Comparison of ENCODE assay signal across 13 cellular contexts in genomic region chr6:1832844-1833787, GRCh38.
A peak's percentile ranks its signal among the peaks of the same experiment; 100 is the strongest.
DNase-seq lines count a peak whose midpoint lies in the region; ATAC-seq, FAIRE-seq and TF ChIP-seq lines count a peak whose summit lies in the region.
"Had no signal": no experiment of that assay in that cellular context is flagged by ENCODE, and none has a peak within 500 bp of the region (broad histone marks: within the 10 kb centered on the region; RNA-seq: fewer than 3 reads in every experiment).

No MANE protein-coding gene starts in this region.

- no peaks in the 10 kb centered on the region for H3K9me2 ChIP-seq in Loucy (replicated peaks; ENCODE audit: low read depth, low read length)

- no peak overlapping the region for H3K4me3 ChIP-seq in Loucy (ENCODE audit: low read length, poor library complexity, severe bottlenecking)
- no peak overlapping the region for H3K4me3 ChIP-seq in astrocyte (ENCODE audit: insufficient read depth, low read depth, low read length)
- H3K4me3 ChIP-seq in kidney (ENCODE audit: low read length in 2 of 2): peak overlapping the region; percentile 17 to 43
- H3K4me3 ChIP-seq in thyroid gland (replicated peaks in 1 of 3): no peak overlapping the region
- H3K4me3 ChIP-seq in CD8-positive, alpha-beta memory T cell (ENCODE audit: low read length): no peak overlapping the region
- H3K4me3 ChIP-seq: K562, sigmoid colon had no signal

- 21 to 29% methylated on average over 16 of the region's 16 CpGs for WGBS in thyroid gland, 2 donors

- peaks cover 7% of the 10 kb centered on the region; the same call in 1 of the 2 replicates for H3K9me3 ChIP-seq in Loucy (ENCODE audit: insufficient read depth, low read depth, low read length)
- H3K9me3 ChIP-seq in astrocyte (ENCODE audit: insufficient read depth, low read depth, low read length): no peaks in the 10 kb centered on the region
- peaks cover 4 to 6% of the 10 kb centered on the region in 2 donors for H3K9me3 ChIP-seq in kidney (ENCODE audit: control insufficient read depth in 1 of 2, low read length in 2 of 2)
- no peaks in the 10 kb centered on the region for H3K9me3 ChIP-seq in thyroid gland
- H3K9me3 ChIP-seq in CD8-positive, alpha-beta memory T cell (ENCODE audit: low read length): no peaks in the 10 kb centered on the region

- CTCF ChIA-PET in activated CD4-positive, alpha-beta T cell treated with anti-CD3 and anti-CD28 coated beads, Interleukin-2, amount 10 ng/mL, durations not matched to agents 7 days and 5 days (lab: Charles Lee): no interaction called here
- CTCF ChIA-PET in CD8-positive, alpha-beta memory T cell (lab: Charles Lee): no interaction called here

- peaks cover 4% of the 10 kb centered on the region; the same call in 1 of the 2 replicates for H3K36me3 ChIP-seq in Loucy (ENCODE audit: insufficient read depth, low read length)
- no peaks in the 10 kb centered on the region for H3K36me3 ChIP-seq in astrocyte (ENCODE audit: insufficient read depth, low read length)
- no peaks in the 10 kb centered on the region for H3K36me3 ChIP-seq in kidney (ENCODE audit: control insufficient read depth in 1 of 2, insufficient read depth in 2 of 2, low read length in 2 of 2)
- H3K36me3 ChIP-seq in thyroid gland: no peaks in the 10 kb centered on the region
- H3K36me3 ChIP-seq in CD8-positive, alpha-beta memory T cell (ENCODE audit: insufficient read depth, low read length): no peaks in the 10 kb centered on the region
- H3K36me3 ChIP-seq: sigmoid colon had no signal

- no peaks in the 10 kb centered on the region for H3K36me3 Mint-ChIP-seq in astrocyte (ENCODE audit: low read depth, unreplicated experiment)
- peaks cover 9% of the 10 kb centered on the region for H3K36me3 Mint-ChIP-seq in activated CD4-positive, alpha-beta T cell treated with anti-CD3 and anti-CD28 coated beads, Interleukin-2, amount 10 ng/mL, durations not matched to agents 7 days and 5 days (ENCODE audit: low read depth)
- H3K36me3 Mint-ChIP-seq in CD8-positive, alpha-beta memory T cell: peaks cover 10 to 34% (median 20%) of the 10 kb centered on the region in 3 donors

- POLR2A ChIA-PET in activated CD4-positive, alpha-beta T cell treated with anti-CD3 and anti-CD28 coated beads, Interleukin-2, amount 10 ng/mL, durations not matched to agents 7 days and 5 days (lab: Charles Lee): no interaction called here
- POLR2A ChIA-PET in CD8-positive, alpha-beta memory T cell (lab: Charles Lee): no interaction called here

- intact Hi-C loops in kidney (cut with DNase I): no loop called here
- intact Hi-C loops in thyroid gland (cut with DNase I): no loop called here

- TF ChIP-seq POLR2A in thyroid gland (IDR thresholded peaks at IDR 0.05): no peak

- H3F3A ChIP-seq in Loucy (ENCODE audit: low read depth): no peaks in the 10 kb centered on the region

- H3K27me3 ChIP-seq in Loucy (ENCODE audit: insufficient read depth, low read length, poor library complexity, severe bottlenecking): no peaks in the 10 kb centered on the region
- no peaks in the 10 kb centered on the region for H3K27me3 ChIP-seq in astrocyte (ENCODE audit: insufficient read depth, low read length)
- H3K27me3 ChIP-seq in thyroid gland: no peaks in the 10 kb centered on the region
- H3K27me3 ChIP-seq in CD8-positive, alpha-beta memory T cell (ENCODE audit: insufficient read depth, low read length, poor library complexity, severe bottlenecking): no peaks in the 10 kb centered on the region
- H3K27me3 ChIP-seq: sigmoid colon had no signal

- H4K20me1 ChIP-seq in Loucy (ENCODE audit: insufficient read depth, low read length, poor library complexity, severe bottlenecking) (no peaks in the 10 kb centered on the region), astrocyte (ENCODE audit: insufficient read depth, low read length) (no peaks in the 10 kb centered on the region)

- DNase-seq in astrocyte (ENCODE audit: low read depth) (peak; percentile 52), kidney (peak; percentile 90), thyroid gland (peak; percentile 77 to 80)
- DNase-seq in activated CD4-positive, alpha-beta T cell treated with anti-CD3 and anti-CD28 coated beads, Interleukin-2, amount 10 ng/mL, durations not matched to agents 7 days and 5 days: no peak
- no peak for DNase-seq in CD8-positive, alpha-beta memory T cell
- DNase-seq: activated gamma-delta T cell treated with Interleukin-2 at 50 U/mL for 16 hours, sigmoid colon, substantia nigra had no signal

- H3K4me1 Mint-ChIP-seq in astrocyte (ENCODE audit: low read depth, unreplicated experiment): peaks cover 7% of the 10 kb centered on the region
- H3K4me1 Mint-ChIP-seq in activated CD4-positive, alpha-beta T cell treated with anti-CD3 and anti-CD28 coated beads, Interleukin-2, amount 10 ng/mL, durations not matched to agents 7 days and 5 days: no peaks in the 10 kb centered on the region
- no peaks in the 10 kb centered on the region for H3K4me1 Mint-ChIP-seq in CD8-positive, alpha-beta memory T cell

- H3K9ac ChIP-seq in Loucy (ENCODE audit: low read depth, low read length, poor library complexity, severe bottlenecking): peak overlapping the region; percentile 43
- H3K9ac ChIP-seq in astrocyte (ENCODE audit: low read length): peak overlapping the region; percentile 16
- H3K9ac ChIP-seq in kidney (ENCODE audit: low read length in 2 of 2): peak overlapping the region; percentile 0 to 13

- no peaks in the 10 kb centered on the region for H3K79me2 ChIP-seq in Loucy (ENCODE audit: insufficient read depth, low read length)
- H3K79me2 ChIP-seq in astrocyte (ENCODE audit: insufficient read depth, low read length): no peaks in the 10 kb centered on the region

- no peak overlapping the region for H2AFZ ChIP-seq in Loucy (ENCODE audit: low read length)
- peak overlapping the region; percentile 70 for H2AFZ ChIP-seq in astrocyte (ENCODE audit: low read depth, low read length)

- TF ChIP-seq CTCF in Loucy (conservative IDR thresholded peaks at IDR 0.05; ENCODE audit: low read length) (no peak), astrocyte (IDR thresholded peaks at IDR 0.05; ENCODE audit: insufficient read depth, low read depth, low read length) (no peak), kidney (IDR thresholded peaks at IDR 0.05; ENCODE audit: borderline replicate concordance, extremely low read depth, insufficient read depth) (no peak), thyroid gland (IDR thresholded peaks at IDR 0.05) (no peak)

- H3K4me1 ChIP-seq in Loucy (ENCODE audit: insufficient read depth, low read length, poor library complexity, severe bottlenecking) (peaks cover 27% of the 10 kb centered on the region), astrocyte (ENCODE audit: insufficient read depth, low read length) (peaks cover 14% of the 10 kb centered on the region), kidney (ENCODE audit: control insufficient read depth in 1 of 2, insufficient read depth in 1 of 2, low read depth in 1 of 2, low read length in 2 of 2) (peaks cover 9 to 11% of the 10 kb centered on the region in 2 donors), thyroid gland (peaks cover 5 to 7% of the 10 kb centered on the region in 2 donors)
- H3K4me1 ChIP-seq in CD8-positive, alpha-beta memory T cell (ENCODE audit: insufficient read depth, low read length): no peaks in the 10 kb centered on the region

- H3K27me3 Mint-ChIP-seq in astrocyte (ENCODE audit: low read depth, unreplicated experiment): no peaks in the 10 kb centered on the region
- no peaks in the 10 kb centered on the region for H3K27me3 Mint-ChIP-seq in activated CD4-positive, alpha-beta T cell treated with anti-CD3 and anti-CD28 coated beads, Interleukin-2, amount 10 ng/mL, durations not matched to agents 7 days and 5 days
- no peaks in the 10 kb centered on the region for H3K27me3 Mint-ChIP-seq in CD8-positive, alpha-beta memory T cell

- no peak overlapping the region for H3K27ac Mint-ChIP-seq in astrocyte (ENCODE audit: unreplicated experiment)
- no peak overlapping the region for H3K27ac Mint-ChIP-seq in activated CD4-positive, alpha-beta T cell treated with anti-CD3 and anti-CD28 coated beads, Interleukin-2, amount 10 ng/mL, durations not matched to agents 7 days and 5 days
- H3K27ac Mint-ChIP-seq in CD8-positive, alpha-beta memory T cell: no peak overlapping the region

- H3K4me2 ChIP-seq in Loucy (ENCODE audit: low read depth, low read length, poor library complexity, severe bottlenecking) (peak overlapping the region; percentile 40), astrocyte (ENCODE audit: low read length) (peak overlapping the region; percentile 70)

- H3K27ac ChIP-seq in astrocyte (ENCODE audit: low read depth, low read length): no peak overlapping the region
- H3K27ac ChIP-seq in kidney (ENCODE audit: low read depth in 2 of 2, low read length in 2 of 2): no peak overlapping the region
- peak overlapping the region in 1 of 3 donors; percentile 32 for H3K27ac ChIP-seq in thyroid gland
- H3K27ac ChIP-seq in CD8-positive, alpha-beta memory T cell (ENCODE audit: low read depth, low read length): no peak overlapping the region

- ATAC-seq in GM18909 (IDR thresholded peaks at IDR 0.05; ENCODE audit: poor library complexity, unreplicated experiment) (no peak), HG02763 (IDR thresholded peaks at IDR 0.05; ENCODE audit: unreplicated experiment) (no peak)
- ATAC-seq: K562 had no signal

- H3K4me3 Mint-ChIP-seq in astrocyte (ENCODE audit: unreplicated experiment): no peak overlapping the region
- H3K4me3 Mint-ChIP-seq in activated CD4-positive, alpha-beta T cell treated with anti-CD3 and anti-CD28 coated beads, Interleukin-2, amount 10 ng/mL, durations not matched to agents 7 days and 5 days: no peak overlapping the region
- no peak overlapping the region for H3K4me3 Mint-ChIP-seq in CD8-positive, alpha-beta memory T cell

- FAIRE-seq in astrocyte (lab: Jason Lieb, UNC) (no peak), kidney (lab: Jason Lieb, UNC) (no peak)
- FAIRE-seq: H54, K562 had no signal

- H3K9me3 Mint-ChIP-seq in astrocyte (ENCODE audit: unreplicated experiment): peaks cover 8% of the 10 kb centered on the region
- peaks cover 12% of the 10 kb centered on the region for H3K9me3 Mint-ChIP-seq in activated CD4-positive, alpha-beta T cell treated with anti-CD3 and anti-CD28 coated beads, Interleukin-2, amount 10 ng/mL, durations not matched to agents 7 days and 5 days
- H3K9me3 Mint-ChIP-seq in CD8-positive, alpha-beta memory T cell: peaks cover 13 to 22% (median 17%) of the 10 kb centered on the region in 5 donors

Comparison
In these comparisons a context has a peak if more than half of its experiments do, and no peak if none do; other contexts are left out.
1. H3K4me3 ChIP-seq: peak in kidney (2 of 2); none in Loucy (single experiment), astrocyte (single experiment), thyroid gland (0 of 3) and CD8-positive, alpha-beta memory T cell (single experiment).
2. DNase-seq: peak in astrocyte (single experiment), kidney (single experiment) and thyroid gland (2 of 2); none in activated CD4-positive, alpha-beta T cell treated with anti-CD3 and anti-CD28 coated beads, Interleukin-2, amount 10 ng/mL, durations not matched to agents 7 days and 5 days (single experiment) and CD8-positive, alpha-beta memory T cell (0 of 5).
3. Peak in every context shown above with its lines, with median percentiles within 50 percentile points of each other: H3K9ac ChIP-seq.